15 cellular contexts compared by ENCODE assay signal in the genomic region with DNA sequence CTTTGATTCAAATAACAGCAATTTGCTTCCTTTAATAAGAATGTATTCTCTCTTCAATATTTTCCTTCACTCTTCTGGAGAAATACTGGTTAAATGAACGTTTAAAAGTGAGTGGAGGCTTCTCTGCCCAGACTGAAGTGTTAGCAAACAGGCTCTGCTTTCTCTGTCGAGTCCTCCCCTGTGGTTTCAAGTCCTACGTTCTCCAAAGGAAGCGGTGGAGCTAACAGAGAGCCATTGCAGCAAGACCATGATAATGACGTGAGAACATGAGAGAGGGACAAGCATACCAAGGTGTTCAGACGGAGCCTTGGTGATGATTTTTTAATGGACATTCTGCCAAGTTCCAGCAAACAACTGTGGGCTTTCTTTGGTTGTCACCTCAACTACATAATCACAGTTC. TPM values are rescaled to one million over a fixed set of nuclear protein-coding genes. Genes with fewer than 3 reads are reported as not detected.
A peak's percentile ranks its signal among the peaks of the same experiment; 100 is the strongest.
DNase-seq lines count a peak whose midpoint lies in the region; ATAC-seq and TF ChIP-seq lines count a peak whose summit lies in the region.
"Had no signal": no experiment of that assay in that cellular context is flagged by ENCODE, and none has a peak within 500 bp of the region (broad histone marks: within the 10 kb centered on the region; RNA-seq: fewer than 3 reads in every experiment).

No MANE protein-coding gene starts in this region.

- peak overlapping the region in 6 of 12 donors; percentile 4 to 80 (median 34) for H3K27ac ChIP-seq in heart left ventricle
- peak overlapping the region in 1 of 2 donors; percentile 41 for H3K27ac ChIP-seq in right atrium auricular region
- H3K27ac ChIP-seq in upper lobe of right lung: no peak overlapping the region
- no peak overlapping the region for H3K27ac ChIP-seq in neural progenitor cell

- H3K9ac ChIP-seq in neural progenitor cell: no peak overlapping the region

- H3F3A ChIP-seq in neural progenitor cell (ENCODE audit: low read depth): no peaks in the 10 kb centered on the region

- H3K27ac Mint-ChIP-seq in neural progenitor cell: no peak overlapping the region
- H3K27ac Mint-ChIP-seq: activated CD4-positive, alpha-beta memory T cell treated with anti-CD3 and anti-CD28 coated beads for 36 hours had no signal

- H3K4me3 Mint-ChIP-seq in neural progenitor cell: no peak overlapping the region
- H3K4me3 Mint-ChIP-seq: activated CD4-positive, alpha-beta memory T cell treated with anti-CD3 and anti-CD28 coated beads for 36 hours had no signal

- no peaks in the 10 kb centered on the region for H3K4me1 Mint-ChIP-seq in neural progenitor cell

- H3K36me3 Mint-ChIP-seq in neural progenitor cell: no peaks in the 10 kb centered on the region
- H3K36me3 Mint-ChIP-seq: activated CD4-positive, alpha-beta memory T cell treated with anti-CD3 and anti-CD28 coated beads for 36 hours had no signal

- H2AFZ ChIP-seq in neural progenitor cell (replicated peaks): no peak overlapping the region

- H3K4me3 ChIP-seq in heart left ventricle (no peak overlapping the region), right atrium auricular region (no peak overlapping the region), upper lobe of right lung (no peak overlapping the region), neural progenitor cell (no peak overlapping the region)

- ATAC-seq in heart left ventricle: peak in 3 of 4 donors; percentile 51 to 71 (median 60)
- peak; percentile 39 to 53 for ATAC-seq in left cardiac atrium
- peak; percentile 87 for ATAC-seq in upper lobe of right lung

- H3K4me1 ChIP-seq in heart left ventricle: peaks cover 0 to 41% (median 0%) of the 10 kb centered on the region in 12 donors
- H3K4me1 ChIP-seq in right atrium auricular region: peaks cover 0 to 8% of the 10 kb centered on the region in 2 donors
- peaks cover 33% of the 10 kb centered on the region for H3K4me1 ChIP-seq in upper lobe of right lung
- no peaks in the 10 kb centered on the region for H3K4me1 ChIP-seq in neural progenitor cell

- no peaks in the 10 kb centered on the region for H3K27me3 ChIP-seq in heart left ventricle
- no peaks in the 10 kb centered on the region for H3K27me3 ChIP-seq in right atrium auricular region
- H3K27me3 ChIP-seq in upper lobe of right lung: no peaks in the 10 kb centered on the region
- no peaks in the 10 kb centered on the region for H3K27me3 ChIP-seq in neural progenitor cell

- H3K36me3 ChIP-seq in heart left ventricle (no peaks in the 10 kb centered on the region), right atrium auricular region (no peaks in the 10 kb centered on the region), upper lobe of right lung (no peaks in the 10 kb centered on the region), neural progenitor cell (no peaks in the 10 kb centered on the region)

- no peak for TF ChIP-seq POLR2A in heart left ventricle (IDR thresholded peaks at IDR 0.05)

- H3K9me3 ChIP-seq in heart left ventricle (no peaks in the 10 kb centered on the region), right atrium auricular region (no peaks in the 10 kb centered on the region), upper lobe of right lung (no peaks in the 10 kb centered on the region), neural progenitor cell (ENCODE audit: low read depth) (no peaks in the 10 kb centered on the region)

- WGBS in heart left ventricle, 4 donors: 33 to 44% (median 41%) methylated on average over 6 of the region's 6 CpGs

- TF ChIP-seq CTCF in heart left ventricle (IDR thresholded peaks at IDR 0.05) (no peak), right atrium auricular region (IDR thresholded peaks at IDR 0.05) (no peak), upper lobe of right lung (IDR thresholded peaks at IDR 0.05) (no peak), neural progenitor cell (IDR thresholded peaks at IDR 0.05) (no peak)

- no peaks in the 10 kb centered on the region for H3K9me3 Mint-ChIP-seq in neural progenitor cell
- H3K9me3 Mint-ChIP-seq: activated CD4-positive, alpha-beta memory T cell treated with anti-CD3 and anti-CD28 coated beads for 36 hours had no signal

- no peaks in the 10 kb centered on the region for H4K20me1 ChIP-seq in neural progenitor cell (ENCODE audit: low read depth)

- intact Hi-C loops in heart left ventricle (cut with DNase I) (loop anchor here in 1 of 10 donors (2.0 kb wide), 1 partner anchor 60 kb away; no protein-coding TSS in a partner anchor), left cardiac atrium (cut with DNase I) (no loop called here), upper lobe of right lung (cut with DNase I) (no loop called here)

- DNase-seq in heart left ventricle (no peak), right atrium auricular region (ENCODE audit: low spot score) (no peak), OCI-M1 (lab: John Stamatoyannopoulos, UW) (peak; percentile 18), left cardiac atrium (no peak), upper lobe of right lung (no peak), neural progenitor cell (ENCODE audit: low spot score) (no peak), iPS-NIHi11 (ENCODE audit: low spot score) (no peak), NCI-H2196 (lab: John Stamatoyannopoulos, UW; ENCODE audit: unreplicated experiment) (no peak)
- DNase-seq: activated CD4-positive, alpha-beta memory T cell treated with anti-CD3 and anti-CD28 coated beads for 36 hours; HCEC 1CT; NCI-H1694 treated with DMSO at 0.1 percent for 48 hours; stimulated activated CD4-positive, alpha-beta T cell treated with anti-CD3 and anti-CD28 coated beads, Interleukin-4, amount 100 ng/mL, for 1 hour; stimulated activated naive CD4-positive, alpha-beta T cell treated with Interleukin-2 at 50 U/mL for 16 hours had no signal

- peaks cover 6% of the 10 kb centered on the region for H3K27me3 Mint-ChIP-seq in neural progenitor cell (ENCODE audit: insufficient read depth, low read depth)
- H3K27me3 Mint-ChIP-seq: activated CD4-positive, alpha-beta memory T cell treated with anti-CD3 and anti-CD28 coated beads for 36 hours had no signal

- H3K4me2 ChIP-seq in neural progenitor cell: no peak overlapping the region

- H3K79me2 ChIP-seq in neural progenitor cell (ENCODE audit: low read depth): no peaks in the 10 kb centered on the region

RNA-seq across cellular contexts. Expression of gene PID1, which starts 26.2 kb away (rescaled TPM):
- total RNA-seq in heart left ventricle (10 to 100 TPM in 2 of 9 donors, 1 to 10 TPM in 7; 3.1 to 17.7 (median 7.1) TPM), right atrium auricular region (10 to 100 TPM in 1 of 2 donors, 1 to 10 TPM in 1; 9.1 to 24.0 TPM), left cardiac atrium (10 to 100 TPM; 11.3 to 15.1 TPM), upper lobe of right lung (51.4 TPM), neural progenitor cell (ENCODE audit: low replicate concordance) (0.90 and 1.4 TPM in 2 replicates)
- 1 to 10 TPM; 2.1 to 9.9 TPM for polyA plus RNA-seq in heart left ventricle
- total RNA-seq: activated CD4-positive, alpha-beta memory T cell treated with anti-CD3 and anti-CD28 coated beads for 36 hours; pulmonary artery endothelial cell; T-helper 2 cell treated with Interferon-gamma antibody and Interleukin-4, amounts not matched to agents 100 ng/mL and 5 ng/mL, for 36 hours had no signal
